13 cellular contexts compared by ENCODE assay signal in the genomic region with DNA sequence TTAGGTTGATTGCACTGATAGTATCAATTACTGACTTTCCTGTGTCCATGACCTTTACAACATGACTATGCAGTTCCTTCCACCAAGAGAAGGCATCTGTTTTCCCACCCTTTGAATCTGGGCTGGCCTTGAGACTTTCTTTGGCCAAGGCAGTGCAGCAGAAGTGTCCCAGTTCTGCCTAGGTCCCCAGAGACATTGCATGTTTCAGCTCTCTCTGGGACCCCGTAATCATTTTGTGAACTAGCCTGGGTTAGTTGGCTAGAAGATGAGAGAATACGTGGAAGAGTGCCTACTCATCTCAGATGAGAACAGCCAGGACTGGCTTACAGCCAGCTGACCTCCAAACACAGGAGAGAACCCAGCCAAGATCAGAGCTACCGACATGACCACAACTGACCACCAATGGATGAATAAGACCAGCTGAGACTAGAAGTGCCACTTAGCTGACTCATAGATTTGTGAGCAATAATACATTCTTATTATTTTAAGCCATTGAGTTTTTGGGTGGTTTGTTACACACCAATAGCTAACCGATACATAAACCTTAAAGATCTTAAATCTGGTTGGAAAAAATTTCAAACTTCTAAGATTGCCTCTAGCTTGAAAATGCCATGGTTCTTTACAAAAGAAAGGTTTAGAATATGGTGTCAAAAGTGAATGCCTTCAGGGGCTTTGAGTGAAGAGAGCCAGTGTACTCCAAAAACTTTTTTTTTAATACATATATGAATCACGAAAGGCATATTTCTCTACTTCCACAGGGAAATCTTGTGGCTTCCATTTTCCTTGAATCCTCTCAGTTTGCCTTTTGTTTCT.
A peak's percentile ranks its signal among the peaks of the same experiment; 100 is the strongest.
DNase-seq lines count a peak whose midpoint lies in the region; ATAC-seq and TF ChIP-seq lines count a peak whose summit lies in the region.
"Had no signal": no experiment of that assay in that cellular context is flagged by ENCODE, and none has a peak within 500 bp of the region (broad histone marks: within the 10 kb centered on the region; RNA-seq: fewer than 3 reads in every experiment).

No MANE protein-coding gene starts in this region.

- H3K27me3 Mint-ChIP-seq in activated CD4-positive, alpha-beta memory T cell treated with anti-CD3 and anti-CD28 coated beads for 36 hours, result no peaks in the 10 kb centered on the region
- no peaks in the 10 kb centered on the region for H3K27me3 Mint-ChIP-seq in natural killer cell treated with Interleukin-12 subunit alpha and Interleukin-12 subunit beta and Interleukin-15 and Interleukin-18, amount 100 ng/mL, for 72 hours

- H3K9me3 Mint-ChIP-seq in activated CD4-positive, alpha-beta memory T cell treated with anti-CD3 and anti-CD28 coated beads for 36 hours, result peaks cover 3% of the 10 kb centered on the region
- no peaks in the 10 kb centered on the region for H3K9me3 Mint-ChIP-seq in natural killer cell treated with Interleukin-12 subunit alpha and Interleukin-12 subunit beta and Interleukin-15 and Interleukin-18, amount 100 ng/mL, for 72 hours

- H3K4me3 ChIP-seq in cardiac fibroblast (replicated peaks in 1 of 2; ENCODE audit: low read depth in 2 of 2, low read length in 2 of 2) (no peak overlapping the region), thyroid gland (replicated peaks in 1 of 3) (no peak overlapping the region)
- H3K4me3 ChIP-seq: SK-N-MC had no signal

- WGBS in thyroid gland, 2 donors, result 60 to 72% methylated on average over 5 of the region's 5 CpGs

- H3K9me3 ChIP-seq in thyroid gland, result no peaks in the 10 kb centered on the region

- POLR2A ChIA-PET in activated CD4-positive, alpha-beta memory T cell treated with anti-CD3 and anti-CD28 coated beads for 36 hours (lab: Charles Lee), result no interaction called here

- intact Hi-C loops in thyroid gland (cut with DNase I), result no loop called here
- intact Hi-C loops in activated CD4-positive, alpha-beta memory T cell treated with anti-CD3 and anti-CD28 coated beads for 36 hours (cut with micrococcal nuclease), result no loop called here

- DNase-seq in M059J (ENCODE audit: low read depth) (peak; percentile 91), cardiac fibroblast (ENCODE audit: low read depth in 2 of 2) (peak; percentile 69 to 72), kidney glomerular epithelial cell (lab: John Stamatoyannopoulos, UW) (peak; percentile 44), thyroid gland (peak; percentile 26 to 32)
- no peak for DNase-seq in activated CD4-positive, alpha-beta memory T cell treated with anti-CD3 and anti-CD28 coated beads for 36 hours
- no peak for DNase-seq in natural killer cell treated with Interleukin-12 subunit alpha and Interleukin-12 subunit beta and Interleukin-15 and Interleukin-18, amount 100 ng/mL, for 72 hours (ENCODE audit: low spot score)
- DNase-seq: activated CD4-positive, alpha-beta T cell treated with anti-CD3 and anti-CD28 coated beads, Interleukin-2, amount 50 U/mL, for 1 hour; activated naive CD4-positive, alpha-beta T cell; NCI-H2227 treated with DMSO at 0.1 percent for 48 hours had no signal

- CTCF ChIA-PET in activated CD4-positive, alpha-beta memory T cell treated with anti-CD3 and anti-CD28 coated beads for 36 hours (lab: Charles Lee), result interaction anchor here (0.9 kb wide), 1 partner anchor 41 kb away, joined by 3 read pairs; no protein-coding TSS in a partner anchor

- H3K4me1 Mint-ChIP-seq in activated CD4-positive, alpha-beta memory T cell treated with anti-CD3 and anti-CD28 coated beads for 36 hours (ENCODE audit: low read depth), result no peaks in the 10 kb centered on the region
- no peaks in the 10 kb centered on the region for H3K4me1 Mint-ChIP-seq in natural killer cell treated with Interleukin-12 subunit alpha and Interleukin-12 subunit beta and Interleukin-15 and Interleukin-18, amount 100 ng/mL, for 72 hours (ENCODE audit: low read depth in 2 of 2)

- H3K4me1 ChIP-seq in thyroid gland, result peaks cover 25 to 50% of the 10 kb centered on the region in 2 donors
- H3K4me1 ChIP-seq: parathyroid adenoma had no signal

- no peak overlapping the region for H3K27ac Mint-ChIP-seq in activated CD4-positive, alpha-beta memory T cell treated with anti-CD3 and anti-CD28 coated beads for 36 hours
- no peak overlapping the region for H3K27ac Mint-ChIP-seq in natural killer cell treated with Interleukin-12 subunit alpha and Interleukin-12 subunit beta and Interleukin-15 and Interleukin-18, amount 100 ng/mL, for 72 hours

- H3K27me3 ChIP-seq in thyroid gland, result no peaks in the 10 kb centered on the region

- no peak for TF ChIP-seq POLR2A in thyroid gland (IDR thresholded peaks at IDR 0.05)

- TF ChIP-seq CTCF in cardiac fibroblast (IDR thresholded peaks at IDR 0.05; ENCODE audit: low read depth, low read length), result no peak
- no peak for TF ChIP-seq CTCF in thyroid gland (IDR thresholded peaks at IDR 0.05)

- ATAC-seq in natural killer cell treated with Interleukin-12 subunit alpha and Interleukin-12 subunit beta and Interleukin-15 and Interleukin-18, amount 100 ng/mL, for 72 hours, result no peak
- ATAC-seq in HG02642 (IDR thresholded peaks at IDR 0.05; ENCODE audit: poor library complexity, unreplicated experiment) (no peak), GM18868 (IDR thresholded peaks at IDR 0.05; ENCODE audit: unreplicated experiment) (no peak)

- no peak overlapping the region for H3K4me3 Mint-ChIP-seq in activated CD4-positive, alpha-beta memory T cell treated with anti-CD3 and anti-CD28 coated beads for 36 hours
- no peak overlapping the region for H3K4me3 Mint-ChIP-seq in natural killer cell treated with Interleukin-12 subunit alpha and Interleukin-12 subunit beta and Interleukin-15 and Interleukin-18, amount 100 ng/mL, for 72 hours

- no peaks in the 10 kb centered on the region for H3K36me3 ChIP-seq in thyroid gland

- H3K27ac ChIP-seq in thyroid gland, result peak overlapping the region in 2 of 3 donors; percentile 6 to 89
- H3K27ac ChIP-seq: parathyroid adenoma, SK-N-MC had no signal

- H3K36me3 Mint-ChIP-seq in activated CD4-positive, alpha-beta memory T cell treated with anti-CD3 and anti-CD28 coated beads for 36 hours, result no peaks in the 10 kb centered on the region
- H3K36me3 Mint-ChIP-seq in natural killer cell treated with Interleukin-12 subunit alpha and Interleukin-12 subunit beta and Interleukin-15 and Interleukin-18, amount 100 ng/mL, for 72 hours, result no peaks in the 10 kb centered on the region

Comparison
In these comparisons a context has a peak if more than half of its experiments do, and no peak if none do; other contexts are left out.
1. DNase-seq: peak in M059J (single experiment), cardiac fibroblast (2 of 2), kidney glomerular epithelial cell (single experiment) and thyroid gland (2 of 2); none in activated CD4-positive, alpha-beta memory T cell treated with anti-CD3 and anti-CD28 coated beads for 36 hours (single experiment) and natural killer cell treated with Interleukin-12 subunit alpha and Interleukin-12 subunit beta and Interleukin-15 and Interleukin-18, amount 100 ng/mL, for 72 hours (single experiment).